Comparison of ENCODE assay signal across 18 cellular contexts in genomic region chr9:137634016-137634415, GRCh38.
"Had no signal": no experiment of that assay in that cellular context is flagged by ENCODE, and none has a peak within 500 bp of the region (broad histone marks: within the 10 kb centered on the region; RNA-seq: fewer than 3 reads in every experiment).

No MANE protein-coding gene starts in this region.

- H3K4me3 Mint-ChIP-seq: activated T-helper 17 cell treated with anti-CD3 and anti-CD28 coated beads, Interleukin-2, amount 50 U/mL, for 72 hours; T-helper 2 cell treated with Interferon-gamma antibody and Interleukin-4, amounts not matched to agents 5 μg/mL and 100 μg/mL, for 36 hours had no signal

- DNase-seq: activated CD4-positive, alpha-beta T cell treated with anti-CD3 and anti-CD28 coated beads, Interleukin-2, amount 50 U/mL, for 1 hour; activated naive CD4-positive, alpha-beta T cell treated with Interleukin-2 at 50 U/mL for 16 hours; foreskin keratinocyte; heart left ventricle; left cardiac atrium; naive B cell; stimulated activated CD4-positive, alpha-beta T cell treated with anti-CD3 and anti-CD28 coated beads, Interleukin-15, amount 100 ng/mL, for 24 hours; stimulated activated CD4-positive, alpha-beta T cell treated with anti-CD3 and anti-CD28 coated beads, Interleukin-4, amount 100 ng/mL, for 1 hour; stimulated activated naive CD4-positive, alpha-beta T cell treated with Interleukin-2 at 50 U/mL for 16 hours; SW 1271; transverse colon had no signal

- H3K4me1 ChIP-seq: SJSA1 had no signal

- H3K27me3 Mint-ChIP-seq: activated T-helper 17 cell treated with anti-CD3 and anti-CD28 coated beads, Interleukin-2, amount 50 U/mL, for 72 hours; naive B cell had no signal

- H3K27ac ChIP-seq: cardiac muscle cell, foreskin keratinocyte, heart left ventricle, SJSA1, transverse colon had no signal

- H3K36me3 ChIP-seq: cardiac muscle cell, heart left ventricle, neutrophil, SJSA1, transverse colon had no signal

- H3K9me3 Mint-ChIP-seq: activated T-helper 17 cell treated with anti-CD3 and anti-CD28 coated beads, Interleukin-2, amount 50 U/mL, for 72 hours; naive B cell; T-helper 2 cell treated with Interferon-gamma antibody and Interleukin-4, amounts not matched to agents 5 μg/mL and 100 μg/mL, for 36 hours had no signal

- H3K9me3 ChIP-seq: heart left ventricle, neutrophil, SJSA1, transverse colon had no signal

- H3K4me3 ChIP-seq: cardiac muscle cell, heart left ventricle, lung, SJSA1, transverse colon had no signal

- ATAC-seq: activated CD4-positive, CD25-positive, alpha-beta regulatory T cell treated with anti-CD3 and anti-CD28 coated beads, Interleukin-2, amount 50 U/mL, for 24 hours; activated T-helper 17 cell treated with anti-CD3 and anti-CD28 coated beads, Interleukin-2, amount 50 U/mL, for 72 hours; foreskin keratinocyte; heart left ventricle; left cardiac atrium had no signal

- H3K27me3 ChIP-seq: cardiac muscle cell, foreskin keratinocyte, heart left ventricle, neutrophil, SJSA1, transverse colon had no signal

- H3K27ac Mint-ChIP-seq: activated T-helper 17 cell treated with anti-CD3 and anti-CD28 coated beads, Interleukin-2, amount 50 U/mL, for 72 hours; T-helper 2 cell treated with Interferon-gamma antibody and Interleukin-4, amounts not matched to agents 5 μg/mL and 100 μg/mL, for 36 hours had no signal
